In genomic region chr11:55554169-55554568, GRCh38 we compare ENCODE assay signal across 32 cellular contexts. TPM values are rescaled to one million over a fixed set of nuclear protein-coding genes. Genes with fewer than 3 reads are reported as not detected.
DNase-seq lines count a peak whose midpoint lies in the region.
"Had no signal": no experiment of that assay in that cellular context is flagged by ENCODE, and none has a peak within 500 bp of the region (broad histone marks: within the 10 kb centered on the region; RNA-seq: fewer than 3 reads in every experiment).

Gene OR4C15 (plus strand): TSS chr11:55554469. CDS start chr11:55554469, 0 bp downstream.

- no peaks in the 10 kb centered on the region for H3K4me1 ChIP-seq in Karpas-422 (ENCODE audit: low read length)
- H3K4me1 ChIP-seq: A549; BE2C; BLaER1; BLaER1 treated with 17β-estradiol and CSF1 and Interleukin-3, amounts not matched to agents 10 nM and 100 nM; Caco-2 had no signal

- peak; percentile 6 for DNase-seq in Karpas-422
- DNase-seq in activated T-helper 2 cell treated with anti-CD3 and anti-CD28 coated beads, Interferon-gamma antibody, Interleukin-2, Interleukin-4, amounts not matched to agents 10 μg/mL and 5 μg/mL and 100 μg/mL, durations not matched to agents 14 hours and 24 hours and 36 hours (ENCODE audit: low spot score), result no peak
- DNase-seq: 8988T; ACHN; AML-193; BE2C; C1 segment of cervical spinal cord; Caco-2; Calu3; CD4-positive, alpha-beta memory T cell; CD4-positive, alpha-beta T cell; CD4-positive, CD25-positive, alpha-beta regulatory T cell; CD8-positive, alpha-beta memory T cell; CD8-positive, alpha-beta T cell; COR-L47; DMS 273 treated with DMSO at 0.1 percent for 48 hours; DMS153; DMS53; DMS79; DMS79 treated with DMSO at 0.1 percent for 48 hours; DND-41; EL had no signal

- H3K9me2 ChIP-seq in Karpas-422 (replicated peaks; ENCODE audit: insufficient read depth, low read length), result no peaks in the 10 kb centered on the region

- no peaks in the 10 kb centered on the region for H3K4me1 Mint-ChIP-seq in activated T-helper 2 cell treated with anti-CD3 and anti-CD28 coated beads, Interferon-gamma antibody, Interleukin-2, Interleukin-4, amounts not matched to agents 10 μg/mL and 5 μg/mL and 100 μg/mL, durations not matched to agents 14 hours and 24 hours and 36 hours (ENCODE audit: low read depth)
- H3K4me1 Mint-ChIP-seq: B cell; CD14-positive monocyte; CD4-positive, alpha-beta memory T cell; CD4-positive, CD25-positive, alpha-beta regulatory T cell; CD8-positive, alpha-beta memory T cell had no signal

- H4K20me1 ChIP-seq in Karpas-422 (ENCODE audit: insufficient read depth, low read depth, low read length), result no peaks in the 10 kb centered on the region
- H4K20me1 ChIP-seq: BLaER1; BLaER1 treated with 17β-estradiol and CSF1 and Interleukin-3, amounts not matched to agents 10 nM and 100 nM had no signal

- no peak within 1 kb of the TSS for H3K4me2 ChIP-seq in Karpas-422 (ENCODE audit: low read depth, low read length, poor library complexity, severe bottlenecking)
- H3K4me2 ChIP-seq: A549; BLaER1; BLaER1 treated with 17β-estradiol and CSF1 and Interleukin-3, amounts not matched to agents 10 nM and 100 nM had no signal

- no peak within 1 kb of the TSS for H2AFZ ChIP-seq in Karpas-422 (ENCODE audit: low read length)

- no peak within 1 kb of the TSS for H3K4me3 Mint-ChIP-seq in activated T-helper 2 cell treated with anti-CD3 and anti-CD28 coated beads, Interferon-gamma antibody, Interleukin-2, Interleukin-4, amounts not matched to agents 10 μg/mL and 5 μg/mL and 100 μg/mL, durations not matched to agents 14 hours and 24 hours and 36 hours (ENCODE audit: low read depth)
- H3K4me3 Mint-ChIP-seq: B cell; CD14-positive monocyte; CD4-positive, alpha-beta memory T cell; CD4-positive, alpha-beta T cell; CD4-positive, CD25-positive, alpha-beta regulatory T cell; CD8-positive, alpha-beta memory T cell; CD8-positive, alpha-beta T cell had no signal

- no peak within 1 kb of the TSS for H3K27ac ChIP-seq in Karpas-422 (ENCODE audit: low read length)
- H3K27ac ChIP-seq: 22Rv1; A549; BLaER1; BLaER1 treated with 17β-estradiol and CSF1 and Interleukin-3, amounts not matched to agents 10 nM and 100 nM; C4-2B had no signal

- no peaks in the 10 kb centered on the region for H3K36me3 Mint-ChIP-seq in activated T-helper 2 cell treated with anti-CD3 and anti-CD28 coated beads, Interferon-gamma antibody, Interleukin-2, Interleukin-4, amounts not matched to agents 10 μg/mL and 5 μg/mL and 100 μg/mL, durations not matched to agents 14 hours and 24 hours and 36 hours (ENCODE audit: low read depth)
- H3K36me3 Mint-ChIP-seq: CD14-positive monocyte; CD4-positive, alpha-beta memory T cell; CD4-positive, CD25-positive, alpha-beta regulatory T cell; CD8-positive, alpha-beta memory T cell; CD8-positive, alpha-beta T cell had no signal

- no peak within 1 kb of the TSS for H3K9ac ChIP-seq in Karpas-422 (ENCODE audit: low read length)
- H3K9ac ChIP-seq: BLaER1; BLaER1 treated with 17β-estradiol and CSF1 and Interleukin-3, amounts not matched to agents 10 nM and 100 nM had no signal

- no peaks in the 10 kb centered on the region for H3K27me3 Mint-ChIP-seq in activated T-helper 2 cell treated with anti-CD3 and anti-CD28 coated beads, Interferon-gamma antibody, Interleukin-2, Interleukin-4, amounts not matched to agents 10 μg/mL and 5 μg/mL and 100 μg/mL, durations not matched to agents 14 hours and 24 hours and 36 hours (ENCODE audit: low read depth)
- H3K27me3 Mint-ChIP-seq: B cell; CD4-positive, alpha-beta memory T cell; CD4-positive, alpha-beta T cell; CD4-positive, CD25-positive, alpha-beta regulatory T cell; CD8-positive, alpha-beta memory T cell had no signal

- peaks cover 14% of the 10 kb centered on the region for H3K9me3 ChIP-seq in Karpas-422 (ENCODE audit: low read length)
- H3K9me3 ChIP-seq: A549, BE2C, BLaER1, Caco-2 had no signal

- intact Hi-C loops in activated T-helper 2 cell treated with anti-CD3 and anti-CD28 coated beads, Interferon-gamma antibody, Interleukin-2, Interleukin-4, amounts not matched to agents 10 μg/mL and 5 μg/mL and 100 μg/mL, durations not matched to agents 14 hours and 24 hours and 36 hours (cut with micrococcal nuclease), result no loop called here

- no peaks in the 10 kb centered on the region for H3K36me3 ChIP-seq in Karpas-422 (ENCODE audit: insufficient read depth, low read length)
- H3K36me3 ChIP-seq: BE2C; BLaER1; BLaER1 treated with 17β-estradiol and CSF1 and Interleukin-3, amounts not matched to agents 10 nM and 100 nM had no signal

- H3K4me3 ChIP-seq in Karpas-422 (ENCODE audit: low read length), result no peak within 1 kb of the TSS
- H3K4me3 ChIP-seq: A549; BLaER1; BLaER1 treated with 17β-estradiol and CSF1 and Interleukin-3, amounts not matched to agents 10 nM and 100 nM had no signal

- H3K27me3 ChIP-seq in Karpas-422 (ENCODE audit: low read length), result no peaks in the 10 kb centered on the region
- H3K27me3 ChIP-seq: BE2C; BLaER1; BLaER1 treated with 17β-estradiol and CSF1 and Interleukin-3, amounts not matched to agents 10 nM and 100 nM had no signal

- no peak within 1 kb of the TSS for H3K27ac Mint-ChIP-seq in activated T-helper 2 cell treated with anti-CD3 and anti-CD28 coated beads, Interferon-gamma antibody, Interleukin-2, Interleukin-4, amounts not matched to agents 10 μg/mL and 5 μg/mL and 100 μg/mL, durations not matched to agents 14 hours and 24 hours and 36 hours
- H3K27ac Mint-ChIP-seq: B cell; CD14-positive monocyte; CD4-positive, alpha-beta memory T cell; CD4-positive, alpha-beta T cell; CD4-positive, CD25-positive, alpha-beta regulatory T cell; CD8-positive, alpha-beta memory T cell; CD8-positive, alpha-beta T cell had no signal

- no peaks in the 10 kb centered on the region for H3K79me2 ChIP-seq in Karpas-422 (ENCODE audit: low read length)

- H3K9me3 Mint-ChIP-seq in activated T-helper 2 cell treated with anti-CD3 and anti-CD28 coated beads, Interferon-gamma antibody, Interleukin-2, Interleukin-4, amounts not matched to agents 10 μg/mL and 5 μg/mL and 100 μg/mL, durations not matched to agents 14 hours and 24 hours and 36 hours, result peaks cover 48% of the 10 kb centered on the region

RNA-seq across cellular contexts. Expression of gene OR4C15, which starts in this region (rescaled TPM):
- not detected in 2 replicates for total RNA-seq in Karpas-422 (2014; rRNA removed; shearing (Covaris generic); ENCODE audit: low replicate concordance)
- not detected in 2 replicates for total RNA-seq in activated T-helper 2 cell treated with anti-CD3 and anti-CD28 coated beads, Interferon-gamma antibody, Interleukin-2, Interleukin-4, amounts not matched to agents 10 μg/mL and 5 μg/mL and 100 μg/mL, durations not matched to agents 14 hours and 24 hours and 36 hours
- total RNA-seq: A172; A673; B cell; Caco-2; Calu3; CD4-positive, alpha-beta memory T cell; CD4-positive, alpha-beta T cell; CD4-positive, CD25-positive, alpha-beta regulatory T cell; CD8-positive, alpha-beta memory T cell; CD8-positive, alpha-beta T cell; Daoy had no signal

Comparison
In these comparisons a context has a peak if more than half of its experiments do, and no peak if none do; other contexts are left out.
1. Peak in DNase-seq in Karpas-422; RNA of the gene not detected or under 1 TPM.